Comparison of ENCODE assay signal across 16 cellular contexts in genomic region chr17:82374626-82375331, GRCh38. TPM values are rescaled to one million over a fixed set of nuclear protein-coding genes. Genes with fewer than 3 reads are reported as not detected.
"Had no signal": no experiment of that assay in that cellular context is flagged by ENCODE, and none has a peak within 500 bp of the region (broad histone marks: within the 10 kb centered on the region; RNA-seq: fewer than 3 reads in every experiment).

No MANE protein-coding gene starts in this region.

- H3K27ac ChIP-seq: brain microvascular endothelial cell, dorsolateral prefrontal cortex, uterus had no signal

- H3K9me3 ChIP-seq: uterus had no signal

- H3K4me3 ChIP-seq: uterus had no signal

- H3K4me3 Mint-ChIP-seq: activated CD4-positive, alpha-beta memory T cell treated with anti-CD3 and anti-CD28 coated beads for 36 hours; activated naive CD8-positive, alpha-beta T cell treated with anti-CD3 and anti-CD28 coated beads for 36 hours; activated T-cell treated with anti-CD3 and anti-CD28 coated beads, Interleukin-2, amount 50 U/mL, for 72 hours; naive B cell had no signal

- H3K36me3 Mint-ChIP-seq: activated CD4-positive, alpha-beta memory T cell treated with anti-CD3 and anti-CD28 coated beads for 36 hours; activated naive CD8-positive, alpha-beta T cell treated with anti-CD3 and anti-CD28 coated beads for 36 hours; naive B cell had no signal

- H3K27ac Mint-ChIP-seq: activated CD4-positive, alpha-beta memory T cell treated with anti-CD3 and anti-CD28 coated beads for 36 hours; activated naive CD8-positive, alpha-beta T cell treated with anti-CD3 and anti-CD28 coated beads for 36 hours; activated T-cell treated with anti-CD3 and anti-CD28 coated beads, Interleukin-2, amount 50 U/mL, for 72 hours; naive B cell had no signal

- FAIRE-seq: endometrium, small intestine had no signal

- DNase-seq: activated CD4-positive, alpha-beta memory T cell treated with anti-CD3 and anti-CD28 coated beads for 36 hours; activated CD8-positive, alpha-beta memory T cell treated with anti-CD3 and anti-CD28 coated beads, Interleukin-2, amount 50 U/mL, for 4 hours; activated gamma-delta T cell treated with Interleukin-2 at 50 U/mL for 16 hours; activated naive CD8-positive, alpha-beta T cell treated with anti-CD3 and anti-CD28 coated beads for 36 hours; activated T-cell treated with anti-CD3 and anti-CD28 coated beads, Interleukin-2, amount 50 U/mL, for 72 hours; brain microvascular endothelial cell; left colon; naive B cell; small intestine; T1000; uterus had no signal

- H3K9me3 Mint-ChIP-seq: activated CD4-positive, alpha-beta memory T cell treated with anti-CD3 and anti-CD28 coated beads for 36 hours; activated naive CD8-positive, alpha-beta T cell treated with anti-CD3 and anti-CD28 coated beads for 36 hours; activated T-cell treated with anti-CD3 and anti-CD28 coated beads, Interleukin-2, amount 50 U/mL, for 72 hours had no signal

- H3K36me3 ChIP-seq: brain microvascular endothelial cell, uterus had no signal

- ATAC-seq: activated T-cell treated with anti-CD3 and anti-CD28 coated beads, Interleukin-2, amount 50 U/mL, for 72 hours; esophagus mucosa; left colon had no signal

RNA-seq across cellular contexts. Expression of gene UTS2R, which starts 3.2 kb away (rescaled TPM):
- total RNA-seq: activated CD4-positive, alpha-beta memory T cell treated with anti-CD3 and anti-CD28 coated beads for 36 hours; activated naive CD8-positive, alpha-beta T cell treated with anti-CD3 and anti-CD28 coated beads for 36 hours; cerebellum; esophagus mucosa; left colon; lung microvascular endothelial cell; uterus had no signal
- polyA plus RNA-seq: small intestine had no signal

RNA-seq across cellular contexts. Expression of gene TEX19, which starts 15.7 kb away (rescaled TPM):
- total RNA-seq: activated CD4-positive, alpha-beta memory T cell treated with anti-CD3 and anti-CD28 coated beads for 36 hours; cerebellum; dorsolateral prefrontal cortex; esophagus mucosa; left colon; lung microvascular endothelial cell; uterus had no signal
